Comparison of ENCODE assay signal across 8 cellular contexts in the genomic region with DNA sequence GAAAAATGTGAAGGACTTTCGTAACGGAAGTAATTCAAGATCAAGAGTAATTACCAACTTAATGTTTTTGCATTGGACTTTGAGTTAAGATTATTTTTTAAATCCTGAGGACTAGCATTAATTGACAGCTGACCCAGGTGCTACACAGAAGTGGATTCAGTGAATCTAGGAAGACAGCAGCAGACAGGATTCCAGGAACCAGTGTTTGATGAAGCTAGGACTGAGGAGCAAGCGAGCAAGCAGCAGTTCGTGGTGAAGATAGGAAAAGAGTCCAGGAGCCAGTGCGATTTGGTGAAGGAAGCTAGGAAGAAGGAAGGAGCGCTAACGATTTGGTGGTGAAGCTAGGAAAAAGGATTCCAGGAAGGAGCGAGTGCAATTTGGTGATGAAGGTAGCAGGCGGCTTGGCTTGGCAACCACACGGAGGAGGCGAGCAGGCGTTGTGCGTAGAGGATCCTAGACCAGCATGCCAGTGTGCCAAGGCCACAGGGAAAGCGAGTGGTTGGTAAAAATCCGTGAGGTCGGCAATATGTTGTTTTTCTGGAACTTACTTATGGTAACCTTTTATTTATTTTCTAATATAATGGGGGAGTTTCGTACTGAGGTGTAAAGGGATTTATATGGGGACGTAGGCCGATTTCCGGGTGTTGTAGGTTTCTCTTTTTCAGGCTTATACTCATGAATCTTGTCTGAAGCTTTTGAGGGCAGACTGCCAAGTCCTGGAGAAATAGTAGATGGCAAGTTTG. TPM values are rescaled to one million over a fixed set of nuclear protein-coding genes. Genes with fewer than 3 reads are reported as not detected.
DNase-seq lines count a peak whose midpoint lies in the region; ATAC-seq and TF ChIP-seq lines count a peak whose summit lies in the region.

No MANE protein-coding gene starts in this region.

- TF ChIP-seq CTCF in Peyer's patch (IDR thresholded peaks at IDR 0.05), result no peak

- peak; percentile 46 for DNase-seq in stimulated activated CD4-positive, alpha-beta T cell treated with anti-CD3 and anti-CD28 coated beads, Interleukin-12 subunit alpha, Interleukin-12 subunit beta, amount 100 ng/mL, for 4 hours
- DNase-seq in stimulated activated CD4-positive, alpha-beta T cell treated with anti-CD3 and anti-CD28 coated beads, Interleukin-1b, Interleukin-23, amount 100 ng/mL, for 48 hours, result no peak
- DNase-seq in Peyer's patch, result peak in 2 of 3 donors; percentile 64 to 66
- DNase-seq in dermis blood vessel endothelial cell, result peak; percentile 51

- peak overlapping the region; percentile 94 to 99 (median 98) for H3K27ac ChIP-seq in Peyer's patch

- no peak for ATAC-seq in GM21619 (IDR thresholded peaks at IDR 0.05; ENCODE audit: unreplicated experiment)
- ATAC-seq in HG02981 (IDR thresholded peaks at IDR 0.05; ENCODE audit: unreplicated experiment), result no peak
- no peak for ATAC-seq in GM21423 (IDR thresholded peaks at IDR 0.05; ENCODE audit: unreplicated experiment)

- peaks cover 4 to 27% (median 18%) of the 10 kb centered on the region in 4 donors for H3K4me1 ChIP-seq in Peyer's patch
- peaks cover 38% of the 10 kb centered on the region for H3K4me1 ChIP-seq in mononuclear cell (ENCODE audit: insufficient read depth, low read length)

- no peaks in the 10 kb centered on the region for H3K27me3 ChIP-seq in Peyer's patch
- H3K27me3 ChIP-seq in mononuclear cell (ENCODE audit: insufficient read depth, low read length), result no peaks in the 10 kb centered on the region

- TF ChIP-seq POLR2A in Peyer's patch (IDR thresholded peaks at IDR 0.05), result peak; percentile 12 to 42

- peak overlapping the region; percentile 67 to 84 (median 80) for H3K4me3 ChIP-seq in Peyer's patch
- H3K4me3 ChIP-seq in mononuclear cell (ENCODE audit: low read length), result peak overlapping the region; percentile 99

- H3K9me3 ChIP-seq in Peyer's patch, result no peaks in the 10 kb centered on the region
- H3K9me3 ChIP-seq in mononuclear cell (ENCODE audit: low read depth, low read length), result no peaks in the 10 kb centered on the region

- peaks cover 0 to 47% (median 0%) of the 10 kb centered on the region in 3 donors for H3K36me3 ChIP-seq in Peyer's patch

RNA-seq across cellular contexts. Expression of a gene that starts 1.6 kb away (rescaled TPM):
- total RNA-seq in Peyer's patch, result over 10,000 TPM; 10,683 to 28,425 (median 19,356) TPM
- 2,930 and 8,332 TPM in 2 replicates for total RNA-seq in dermis blood vessel endothelial cell
- total RNA-seq in mononuclear cell, result 22,943 TPM

RNA-seq across cellular contexts. Expression of a gene that starts 24.4 kb away (rescaled TPM):
- 10 to 100 TPM; 73.4 to 88.1 (median 79.0) TPM for total RNA-seq in Peyer's patch
- 67.4 and 71.3 TPM in 2 replicates for total RNA-seq in dermis blood vessel endothelial cell
- total RNA-seq in mononuclear cell, result 36.4 TPM

RNA-seq across cellular contexts. Expression of a gene that starts 57.7 kb away (rescaled TPM):
- total RNA-seq in Peyer's patch, result 100 to 1,000 TPM in 1 of 4 donors, 10 to 100 TPM in 3; 42.0 to 150 (median 88.3) TPM
- total RNA-seq in dermis blood vessel endothelial cell, result 31.1 and 48.2 TPM in 2 replicates
- total RNA-seq in mononuclear cell, result 25.6 TPM
